In genomic region chr2:209236369-209236768, GRCh38 we compare ENCODE assay signal across 20 cellular contexts.
A peak's percentile ranks its signal among the peaks of the same experiment; 100 is the strongest.
DNase-seq lines count a peak whose midpoint lies in the region; TF ChIP-seq lines count a peak whose summit lies in the region.
"Had no signal": no experiment of that assay in that cellular context is flagged by ENCODE, and none has a peak within 500 bp of the region (broad histone marks: within the 10 kb centered on the region; RNA-seq: fewer than 3 reads in every experiment).

No MANE protein-coding gene starts in this region.

- H3K27me3 ChIP-seq in A673 (replicated peaks; ENCODE audit: insufficient read depth, low read depth, low read length, poor library complexity) = peaks cover 8% of the 10 kb centered on the region

- no peaks in the 10 kb centered on the region for H3K4me1 ChIP-seq in A673 (ENCODE audit: insufficient read depth, low read length, poor library complexity, severe bottlenecking)

- H3K4me3 Mint-ChIP-seq in HFFc6 = no peak overlapping the region
- H3K4me3 Mint-ChIP-seq: naive B cell; stimulated activated naive CD8-positive, alpha-beta T cell treated with anti-CD3 and anti-CD28 coated beads, Interleukin-15, amount 100 ng/mL, for 72 hours had no signal

- no peak overlapping the region for H3K4me3 ChIP-seq in A673 (ENCODE audit: low read depth, low read length, poor library complexity, severe bottlenecking)
- H3K4me3 ChIP-seq: dorsolateral prefrontal cortex, SK-N-MC had no signal

- H3K27me3 Mint-ChIP-seq in HFFc6 (ENCODE audit: insufficient read depth) = no peaks in the 10 kb centered on the region
- H3K27me3 Mint-ChIP-seq: naive B cell; stimulated activated naive CD8-positive, alpha-beta T cell treated with anti-CD3 and anti-CD28 coated beads, Interleukin-15, amount 100 ng/mL, for 72 hours had no signal

- CTCF ChIA-PET in A673 (lab: Charles Lee) = no interaction called here
- CTCF ChIA-PET in HEK293T (lab: Yijun Ruan, JAX) = no interaction called here

- TF ChIP-seq CTCF in A673 (conservative IDR thresholded peaks at IDR 0.05; ENCODE audit: low read depth, low read length) (no peak), HFFc6 (IDR thresholded peaks at IDR 0.05) (no peak)

- H3K9me3 ChIP-seq in A673 (ENCODE audit: low read depth, low read length, poor library complexity, severe bottlenecking) = peaks cover 2% of the 10 kb centered on the region

- POLR2A ChIA-PET in A673 (lab: Charles Lee; ENCODE audit: low non-redundant PET) (no interaction called here), HEK293T (lab: Yijun Ruan, JAX) (no interaction called here)

- no TSS peak for BruUV-seq in A673 (replicated peaks; lab: Mats Ljungman, UMichigan)

- peak; percentile 3 for DNase-seq in A673 (ENCODE audit: low spot score)
- DNase-seq in HEK293T (ENCODE audit: extremely low spot score) = peak; percentile 6
- peak; percentile 5 for DNase-seq in UCSD-AML1 (lab: John Stamatoyannopoulos, UW; ENCODE audit: unreplicated experiment)
- peak; percentile 57 for DNase-seq in islet precursor cell
- no peak for DNase-seq in stimulated activated CD4-positive, alpha-beta T cell treated with anti-CD3 and anti-CD28 coated beads, Interleukin-4, amount 100 ng/mL, for 4 hours
- no peak for DNase-seq in anterior cingulate cortex (lab: John Stamatoyannopoulos, UW)
- no peak for DNase-seq in HFFc6
- DNase-seq in activated CD8-positive, alpha-beta memory T cell treated with anti-CD3 and anti-CD28 coated beads, Interleukin-2, amount 50 U/mL, for 4 hours = no peak
- DNase-seq: caudate nucleus; COR-L47; dorsolateral prefrontal cortex; Karpas-422; mammary epithelial cell; naive B cell; NCI-H1436 treated with DMSO at 0.1 percent for 48 hours; stimulated activated CD4-positive, alpha-beta T cell treated with anti-CD3 and anti-CD28 coated beads, Interleukin-2, amount 100 ng/mL, for 24 hours; stimulated activated naive CD8-positive, alpha-beta T cell treated with anti-CD3 and anti-CD28 coated beads, Interleukin-15, amount 100 ng/mL, for 72 hours; T1000; trophoblast cell had no signal

- H3K36me3 Mint-ChIP-seq in HFFc6 (ENCODE audit: low read depth) = no peaks in the 10 kb centered on the region; the same call in 1 of the 2 replicates
- H3K36me3 Mint-ChIP-seq: naive B cell had no signal

- intact Hi-C loops in A673 (cut with micrococcal nuclease; ENCODE audit: unreplicated experiment) = no loop called here

- no peaks in the 10 kb centered on the region for H3K4me1 Mint-ChIP-seq in HFFc6 (ENCODE audit: low read depth)
- H3K4me1 Mint-ChIP-seq: naive B cell; stimulated activated naive CD8-positive, alpha-beta T cell treated with anti-CD3 and anti-CD28 coated beads, Interleukin-15, amount 100 ng/mL, for 72 hours had no signal

- H3K27ac ChIP-seq in A673 (ENCODE audit: low read depth, low read length, poor library complexity, severe bottlenecking) = no peak overlapping the region
- H3K27ac ChIP-seq: dorsolateral prefrontal cortex, SK-N-MC had no signal

- H3K36me3 ChIP-seq in A673 (ENCODE audit: insufficient read depth, low read length, poor library complexity, severe bottlenecking) = no peaks in the 10 kb centered on the region

- peaks cover 35% of the 10 kb centered on the region for H3K9me3 Mint-ChIP-seq in HFFc6

- H3K27ac Mint-ChIP-seq in HFFc6 = no peak overlapping the region
- H3K27ac Mint-ChIP-seq: stimulated activated naive CD8-positive, alpha-beta T cell treated with anti-CD3 and anti-CD28 coated beads, Interleukin-15, amount 100 ng/mL, for 72 hours had no signal

TF ChIP-seq in HEK293T, 16 proteins besides CTCF, POLR2A, EP300 and RAD21:
- no peak for TF ChIP-seq ZNF384 (IDR thresholded peaks at IDR 0.05)
- TF ChIP-seq SUZ12 (IDR thresholded peaks at IDR 0.05) = no peak
- no peak for TF ChIP-seq TARDBP (IDR thresholded peaks at IDR 0.05)
- TF ChIP-seq FOXK2 (IDR thresholded peaks at IDR 0.05) = no peak
- TF ChIP-seq CTBP1 (IDR thresholded peaks at IDR 0.05; ENCODE audit: borderline replicate concordance) = no peak
- TF ChIP-seq ELF4 (IDR thresholded peaks at IDR 0.05) = no peak
- no peak for TF ChIP-seq NFRKB (IDR thresholded peaks at IDR 0.05)
- TF ChIP-seq FOXA1 (IDR thresholded peaks at IDR 0.05) = no peak
- TF ChIP-seq ARNT (IDR thresholded peaks at IDR 0.05) = no peak
- no peak for TF ChIP-seq HDGF (IDR thresholded peaks at IDR 0.05; ENCODE audit: borderline replicate concordance)
- no peak for TF ChIP-seq L3MBTL2 (conservative IDR thresholded peaks at IDR 0.05)
- TF ChIP-seq, protein P1, sequence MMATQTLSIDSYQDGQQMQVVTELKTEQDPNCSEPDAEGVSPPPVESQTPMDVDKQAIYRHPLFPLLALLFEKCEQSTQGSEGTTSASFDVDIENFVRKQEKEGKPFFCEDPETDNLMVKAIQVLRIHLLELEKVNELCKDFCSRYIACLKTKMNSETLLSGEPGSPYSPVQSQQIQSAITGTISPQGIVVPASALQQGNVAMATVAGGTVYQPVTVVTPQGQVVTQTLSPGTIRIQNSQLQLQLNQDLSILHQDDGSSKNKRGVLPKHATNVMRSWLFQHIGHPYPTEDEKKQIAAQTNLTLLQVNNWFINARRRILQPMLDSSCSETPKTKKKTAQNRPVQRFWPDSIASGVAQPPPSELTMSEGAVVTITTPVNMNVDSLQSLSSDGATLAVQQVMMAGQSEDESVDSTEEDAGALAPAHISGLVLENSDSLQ (IDR thresholded peaks at IDR 0.05) = no peak
- TF ChIP-seq FOXM1 (IDR thresholded peaks at IDR 0.05; ENCODE audit: borderline replicate concordance) = no peak
- no peak for TF ChIP-seq SP1 (IDR thresholded peaks at IDR 0.05)
- no peak for TF ChIP-seq BHLHE40 (IDR thresholded peaks at IDR 0.05; ENCODE audit: borderline replicate concordance)
- TF ChIP-seq LEF1 (IDR thresholded peaks at IDR 0.05; ENCODE audit: borderline replicate concordance) = no peak

Comparison
In these comparisons a context has a peak if more than half of its experiments do, and no peak if none do; other contexts are left out.
1. DNase-seq: peak in A673 (single experiment), HEK293T (single experiment), UCSD-AML1 (single experiment) and islet precursor cell (single experiment); none in stimulated activated CD4-positive, alpha-beta T cell treated with anti-CD3 and anti-CD28 coated beads, Interleukin-4, amount 100 ng/mL, for 4 hours (0 of 2), anterior cingulate cortex (0 of 58), HFFc6 (single experiment) and activated CD8-positive, alpha-beta memory T cell treated with anti-CD3 and anti-CD28 coated beads, Interleukin-2, amount 50 U/mL, for 4 hours (single experiment).